13 cellular contexts compared by ENCODE assay signal in genomic region chr11:35116762-35117588, GRCh38. TPM values are rescaled to one million over a fixed set of nuclear protein-coding genes. Genes with fewer than 3 reads are reported as not detected.
DNase-seq lines count a peak whose midpoint lies in the region; ATAC-seq and TF ChIP-seq lines count a peak whose summit lies in the region.
"Had no signal": no experiment of that assay in that cellular context is flagged by ENCODE, and none has a peak within 500 bp of the region (broad histone marks: within the 10 kb centered on the region; RNA-seq: fewer than 3 reads in every experiment).

No MANE protein-coding gene starts in this region.

- peak; percentile 33 for DNase-seq in GM23248
- DNase-seq in adipocyte (ENCODE audit: low read depth) = peak; percentile 62
- DNase-seq in left ventricle myocardium superior = peak; percentile 33
- DNase-seq in PC-3 = no peak
- DNase-seq in NCI-H2081 (lab: John Stamatoyannopoulos, UW) = no peak
- DNase-seq in activated CD4-positive, alpha-beta memory T cell treated with anti-CD3 and anti-CD28 coated beads, Interleukin-2, amount 10 ng/mL, durations not matched to agents 7 days and 5 days = no peak
- DNase-seq: NCI-H345; stimulated activated naive CD4-positive, alpha-beta T cell had no signal

- in situ Hi-C loops in GM23248 (cut with MboI) = no loop called here

- H3K36me3 ChIP-seq in GM23248 (ENCODE audit: low read depth) (no peaks in the 10 kb centered on the region), adipocyte (ENCODE audit: control insufficient read depth, insufficient read depth, low read length, severe bottlenecking) (no peaks in the 10 kb centered on the region), PC-3 (ENCODE audit: low read depth, low read length) (no peaks in the 10 kb centered on the region)
- H3K36me3 ChIP-seq: neural progenitor cell had no signal

- H3K27me3 ChIP-seq in GM23248 (replicated peaks; ENCODE audit: insufficient read depth) (no peaks in the 10 kb centered on the region), adipocyte (replicated peaks; ENCODE audit: control insufficient read depth, insufficient read depth, low read length) (no peaks in the 10 kb centered on the region), PC-3 (ENCODE audit: low read length) (no peaks in the 10 kb centered on the region)

- intact Hi-C loops in left ventricle myocardium superior (cut with micrococcal nuclease) (no loop called here), PC-3 (cut with micrococcal nuclease) (no loop called here)

- CTCF ChIA-PET in PC-3 (lab: Charles Lee) = no interaction called here
- CTCF ChIA-PET in activated CD4-positive, alpha-beta memory T cell treated with anti-CD3 and anti-CD28 coated beads, Interleukin-2, amount 10 ng/mL, durations not matched to agents 7 days and 5 days (lab: Charles Lee) = no interaction called here

- H2AFZ ChIP-seq in GM23248 (no peak overlapping the region), PC-3 (ENCODE audit: low read length) (no peak overlapping the region)
- H2AFZ ChIP-seq: neural progenitor cell had no signal

- H3K4me3 ChIP-seq in GM23248 (no peak overlapping the region), adipocyte (ENCODE audit: low read length) (no peak overlapping the region), skin epidermis (no peak overlapping the region), PC-3 (ENCODE audit: low read length) (no peak overlapping the region)
- H3K4me3 ChIP-seq: neural progenitor cell, SK-N-MC had no signal

- H3K4me2 ChIP-seq in GM23248 (ENCODE audit: unreplicated experiment) (no peak overlapping the region), PC-3 (ENCODE audit: low read length) (no peak overlapping the region)
- H3K4me2 ChIP-seq: neural progenitor cell had no signal

- H3K4me1 Mint-ChIP-seq in activated CD4-positive, alpha-beta memory T cell treated with anti-CD3 and anti-CD28 coated beads, Interleukin-2, amount 10 ng/mL, durations not matched to agents 7 days and 5 days = peaks cover 24% of the 10 kb centered on the region

- H3K9me3 ChIP-seq in GM23248 (ENCODE audit: low read depth) = no peaks in the 10 kb centered on the region
- H3K9me3 ChIP-seq in adipocyte (ENCODE audit: control insufficient read depth, low read length) = no peaks in the 10 kb centered on the region
- no peaks in the 10 kb centered on the region for H3K9me3 ChIP-seq in PC-3 (ENCODE audit: low read length)

- H3K4me1 ChIP-seq in GM23248 (ENCODE audit: insufficient read depth) (peaks cover 4% of the 10 kb centered on the region), adipocyte (ENCODE audit: control insufficient read depth, insufficient read depth, low read length) (peaks cover 11% of the 10 kb centered on the region), PC-3 (ENCODE audit: insufficient read depth, low read length) (peaks cover 36% of the 10 kb centered on the region)

- POLR2A ChIA-PET in PC-3 (lab: Charles Lee; ENCODE audit: unreplicated experiment) = interaction anchor here (0.5 kb wide), 1 partner anchor 33 kb away, joined by 4 read pairs; no protein-coding TSS in a partner anchor
- POLR2A ChIA-PET in activated CD4-positive, alpha-beta memory T cell treated with anti-CD3 and anti-CD28 coated beads, Interleukin-2, amount 10 ng/mL, durations not matched to agents 7 days and 5 days (lab: Charles Lee) = no interaction called here

- no peaks in the 10 kb centered on the region for H3K9me3 Mint-ChIP-seq in activated CD4-positive, alpha-beta memory T cell treated with anti-CD3 and anti-CD28 coated beads, Interleukin-2, amount 10 ng/mL, durations not matched to agents 7 days and 5 days
- H3K9me3 Mint-ChIP-seq: neural progenitor cell had no signal

- no peak overlapping the region for H3K27ac Mint-ChIP-seq in activated CD4-positive, alpha-beta memory T cell treated with anti-CD3 and anti-CD28 coated beads, Interleukin-2, amount 10 ng/mL, durations not matched to agents 7 days and 5 days
- H3K27ac Mint-ChIP-seq: activated T-helper 1 cell treated with anti-CD3 and anti-CD28 coated beads, Interleukin-12 subunit alpha, Interleukin-12 subunit beta, Interleukin-2, Interleukin-4 antibody, amounts not matched to agents 30 ng/mL and 10 ng/mL and 1 ng/mL, durations not matched to agents 14 hours and 24 hours and 36 hours; neural progenitor cell had no signal

- H3K9me2 ChIP-seq in GM23248 (ENCODE audit: insufficient read depth) (no peaks in the 10 kb centered on the region), PC-3 (replicated peaks; ENCODE audit: low read length) (no peaks in the 10 kb centered on the region)

- no peaks in the 10 kb centered on the region for H4K20me1 ChIP-seq in GM23248 (ENCODE audit: insufficient read depth)
- H4K20me1 ChIP-seq in PC-3 (ENCODE audit: low read length) = no peaks in the 10 kb centered on the region

- TF ChIP-seq CTCF in PC-3 (conservative IDR thresholded peaks at IDR 0.05; ENCODE audit: low read depth, low read length) = no peak

- 58 to 67% methylated on average over 4 of the region's 4 CpGs for WGBS in GM23248 (ENCODE audit: low coverage in 1 of 2, low lambda C conversion rate in 2 of 2, missing lambda C conversion rate in 2 of 2), 2 experiments

- H3K27ac ChIP-seq in GM23248 (no peak overlapping the region), skin epidermis (peak overlapping the region in 13 of 21 experiments; percentile 2 to 75 (median 37)), PC-3 (ENCODE audit: low read length) (no peak overlapping the region)
- H3K27ac ChIP-seq: neural progenitor cell, SK-N-MC had no signal

- BruUV-seq in PC-3 (replicated peaks; lab: Mats Ljungman, UMichigan) = no TSS peak

- H3K27me3 Mint-ChIP-seq in activated CD4-positive, alpha-beta memory T cell treated with anti-CD3 and anti-CD28 coated beads, Interleukin-2, amount 10 ng/mL, durations not matched to agents 7 days and 5 days = peaks cover 24% of the 10 kb centered on the region

- peaks cover 3% of the 10 kb centered on the region for H3F3A ChIP-seq in GM23248 (ENCODE audit: insufficient read depth)
- no peaks in the 10 kb centered on the region for H3F3A ChIP-seq in PC-3 (ENCODE audit: low read length, unreplicated experiment)

- H3K36me3 Mint-ChIP-seq in activated CD4-positive, alpha-beta memory T cell treated with anti-CD3 and anti-CD28 coated beads, Interleukin-2, amount 10 ng/mL, durations not matched to agents 7 days and 5 days (ENCODE audit: low read depth) = peaks cover 9% of the 10 kb centered on the region
- H3K36me3 Mint-ChIP-seq: neural progenitor cell had no signal

- H3K4me3 Mint-ChIP-seq in activated CD4-positive, alpha-beta memory T cell treated with anti-CD3 and anti-CD28 coated beads, Interleukin-2, amount 10 ng/mL, durations not matched to agents 7 days and 5 days = no peak overlapping the region
- H3K4me3 Mint-ChIP-seq: activated T-helper 1 cell treated with anti-CD3 and anti-CD28 coated beads, Interleukin-12 subunit alpha, Interleukin-12 subunit beta, Interleukin-2, Interleukin-4 antibody, amounts not matched to agents 30 ng/mL and 10 ng/mL and 1 ng/mL, durations not matched to agents 14 hours and 24 hours and 36 hours; neural progenitor cell had no signal

- ATAC-seq in left ventricle myocardium superior = peak; percentile 85
- ATAC-seq in PC-3 = no peak; the same call in 1 of the 2 replicates
- no peak for ATAC-seq in GM18519 (IDR thresholded peaks at IDR 0.05; ENCODE audit: low FRiP score, unreplicated experiment)

- H3K79me2 ChIP-seq in GM23248 (ENCODE audit: insufficient read depth) (no peaks in the 10 kb centered on the region), PC-3 (ENCODE audit: low read length) (no peaks in the 10 kb centered on the region)

- no peak overlapping the region for H3K9ac ChIP-seq in GM23248
- H3K9ac ChIP-seq in adipocyte (ENCODE audit: low read length) = no peak overlapping the region
- no peak overlapping the region for H3K9ac ChIP-seq in PC-3 (ENCODE audit: low read length)
- H3K9ac ChIP-seq: neural progenitor cell had no signal

RNA-seq across cellular contexts. Expression of gene CD44, which starts 22.0 kb away (rescaled TPM):
- total RNA-seq in GM23248 (2014; rRNA removed; shearing (Covaris generic)) = 405 and 506 TPM in 2 replicates
- polyA plus RNA-seq in GM23248 (2016; fragmentation: Nextera tagmentation; extraction: Ambion mirVana) = 519 and 523 TPM in 2 replicates
- total RNA-seq in left ventricle myocardium superior = 19.6 TPM
- total RNA-seq in PC-3 (2014; rRNA removed) = 181 and 241 TPM in 2 replicates
- 100 to 1,000 TPM; 634 to 645 TPM for total RNA-seq in activated CD4-positive, alpha-beta memory T cell treated with anti-CD3 and anti-CD28 coated beads, Interleukin-2, amount 10 ng/mL, durations not matched to agents 7 days and 5 days

Comparison
In these comparisons a context has a peak if more than half of its experiments do, and no peak if none do; other contexts are left out.
1. DNase-seq: peak in GM23248 (single experiment), adipocyte (single experiment) and left ventricle myocardium superior (single experiment); none in PC-3 (single experiment), NCI-H2081 (0 of 2) and activated CD4-positive, alpha-beta memory T cell treated with anti-CD3 and anti-CD28 coated beads, Interleukin-2, amount 10 ng/mL, durations not matched to agents 7 days and 5 days (single experiment).
2. H3K27ac ChIP-seq: peak in skin epidermis (13 of 21); none in GM23248 (single experiment) and PC-3 (single experiment).